Comparison of ENCODE assay signal across 15 cellular contexts in the genomic region with DNA sequence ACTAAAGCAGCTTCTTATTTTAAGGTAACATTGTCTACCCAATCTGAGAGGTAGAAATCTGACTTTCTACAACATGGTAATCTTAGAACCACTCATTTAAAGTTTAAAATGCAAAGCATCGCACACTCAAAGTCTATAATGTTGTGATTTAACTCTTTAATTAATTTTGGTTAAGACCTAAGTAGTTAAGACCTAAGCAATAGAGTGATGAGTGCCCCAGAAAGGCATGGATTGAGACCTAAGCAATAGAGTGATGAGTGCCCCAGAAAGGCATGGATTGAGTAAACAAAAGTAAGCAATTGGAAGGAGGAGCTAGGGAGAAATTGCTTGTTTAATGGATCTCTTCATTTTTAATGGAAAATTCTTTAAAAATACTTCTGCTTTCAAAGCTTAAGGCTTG.
DNase-seq lines count a peak whose midpoint lies in the region; ATAC-seq and TF ChIP-seq lines count a peak whose summit lies in the region.
"Had no signal": no experiment of that assay in that cellular context is flagged by ENCODE, and none has a peak within 500 bp of the region (broad histone marks: within the 10 kb centered on the region; RNA-seq: fewer than 3 reads in every experiment).

No MANE protein-coding gene starts in this region.

- BruUV-seq in Calu3 (replicated peaks; lab: Mats Ljungman, UMichigan): no TSS peak

- TF ChIP-seq CTCF in Calu3 (IDR thresholded peaks at IDR 0.05; ENCODE audit: unreplicated experiment) (no peak), nephron progenitor cell (IDR thresholded peaks at IDR 0.05) (no peak)

- H3K9me3 Mint-ChIP-seq in Calu3 (ENCODE audit: low read depth, unreplicated experiment) (no peaks in the 10 kb centered on the region), nephron progenitor cell (no peaks in the 10 kb centered on the region)
- peaks cover 0 to 13% of the 10 kb centered on the region in 2 donors for H3K9me3 Mint-ChIP-seq in stimulated activated naive CD8-positive, alpha-beta T cell treated with anti-CD3 and anti-CD28 coated beads, Interleukin-15, amount 100 ng/mL, for 72 hours
- H3K9me3 Mint-ChIP-seq: stimulated activated naive CD8-positive, alpha-beta T cell treated with anti-CD3 and anti-CD28 coated beads, Interleukin-15, Interleukin-2, amounts not matched to agents 100 ng/mL and 50 ng/mL, for 24 hours had no signal

- H3K4me3 Mint-ChIP-seq in Calu3 (ENCODE audit: low read depth, unreplicated experiment) (no peak overlapping the region), nephron progenitor cell (no peak overlapping the region)
- no peak overlapping the region for H3K4me3 Mint-ChIP-seq in stimulated activated naive CD8-positive, alpha-beta T cell treated with anti-CD3 and anti-CD28 coated beads, Interleukin-15, amount 100 ng/mL, for 72 hours
- H3K4me3 Mint-ChIP-seq: activated CD8-positive, alpha-beta memory T cell treated with anti-CD3 and anti-CD28 coated beads, Interleukin-2, amount 10 ng/mL, durations not matched to agents 7 days and 5 days; stimulated activated naive CD8-positive, alpha-beta T cell treated with anti-CD3 and anti-CD28 coated beads, Interleukin-15, Interleukin-2, amounts not matched to agents 100 ng/mL and 50 ng/mL, for 24 hours had no signal

- DNase-seq in Calu3: no peak
- DNase-seq in SK-MEL-5 (ENCODE audit: low read depth, low spot score): peak; percentile 79
- peak; percentile 8 for DNase-seq in dermis blood vessel endothelial cell
- DNase-seq in nephron progenitor cell: no peak
- no peak for DNase-seq in stimulated activated naive CD8-positive, alpha-beta T cell treated with anti-CD3 and anti-CD28 coated beads, Interleukin-15, amount 100 ng/mL, for 72 hours
- no peak for DNase-seq in cortex of kidney (lab: John Stamatoyannopoulos, UW)
- DNase-seq: activated CD8-positive, alpha-beta memory T cell treated with anti-CD3 and anti-CD28 coated beads, Interleukin-2, amount 10 ng/mL, durations not matched to agents 7 days and 5 days; DMS79; H7; NCI-H1436 treated with DMSO at 0.1 percent for 48 hours; NCI-H510A treated with DMSO at 0.1 percent for 48 hours; SW 1271 had no signal

- H3K27me3 Mint-ChIP-seq in Calu3 (ENCODE audit: unreplicated experiment): no peaks in the 10 kb centered on the region
- H3K27me3 Mint-ChIP-seq in nephron progenitor cell (ENCODE audit: low read depth, poor library complexity): no peaks in the 10 kb centered on the region
- H3K27me3 Mint-ChIP-seq in stimulated activated naive CD8-positive, alpha-beta T cell treated with anti-CD3 and anti-CD28 coated beads, Interleukin-15, amount 100 ng/mL, for 72 hours: no peaks in the 10 kb centered on the region
- H3K27me3 Mint-ChIP-seq: activated CD8-positive, alpha-beta memory T cell treated with anti-CD3 and anti-CD28 coated beads, Interleukin-2, amount 10 ng/mL, durations not matched to agents 7 days and 5 days; stimulated activated naive CD8-positive, alpha-beta T cell treated with anti-CD3 and anti-CD28 coated beads, Interleukin-15, Interleukin-2, amounts not matched to agents 100 ng/mL and 50 ng/mL, for 24 hours had no signal

- intact Hi-C loops in Calu3 (cut with micrococcal nuclease; ENCODE audit: unreplicated experiment): no loop called here

- in situ Hi-C loops in SK-MEL-5 (cut with HindIII; ENCODE audit: low pct_unique_long_range_greater_than_20kb, low sequenced_read_pairs): no loop called here

- peaks cover 53% of the 10 kb centered on the region for H3K4me1 Mint-ChIP-seq in Calu3 (ENCODE audit: low read depth, unreplicated experiment)
- H3K4me1 Mint-ChIP-seq in nephron progenitor cell: peaks cover 11% of the 10 kb centered on the region
- peaks cover 29% of the 10 kb centered on the region for H3K4me1 Mint-ChIP-seq in stimulated activated naive CD8-positive, alpha-beta T cell treated with anti-CD3 and anti-CD28 coated beads, Interleukin-15, amount 100 ng/mL, for 72 hours

- peak overlapping the region; percentile 70 for H3K27ac Mint-ChIP-seq in Calu3 (ENCODE audit: unreplicated experiment)
- H3K27ac Mint-ChIP-seq in nephron progenitor cell: peak overlapping the region; percentile 65
- no peak overlapping the region for H3K27ac Mint-ChIP-seq in stimulated activated naive CD8-positive, alpha-beta T cell treated with anti-CD3 and anti-CD28 coated beads, Interleukin-15, amount 100 ng/mL, for 72 hours
- H3K27ac Mint-ChIP-seq: activated CD8-positive, alpha-beta memory T cell treated with anti-CD3 and anti-CD28 coated beads, Interleukin-2, amount 10 ng/mL, durations not matched to agents 7 days and 5 days; stimulated activated naive CD8-positive, alpha-beta T cell treated with anti-CD3 and anti-CD28 coated beads, Interleukin-15, Interleukin-2, amounts not matched to agents 100 ng/mL and 50 ng/mL, for 24 hours had no signal

- CTCF ChIA-PET in Calu3 (lab: Charles Lee): interaction anchor here (1.0 kb wide), 1 partner anchor 53 kb away, joined by 3 read pairs; no protein-coding TSS in a partner anchor

- H3K36me3 Mint-ChIP-seq in Calu3 (ENCODE audit: insufficient read depth, unreplicated experiment) (peaks cover 13% of the 10 kb centered on the region), nephron progenitor cell (ENCODE audit: low read depth) (peaks cover 93% of the 10 kb centered on the region)

- ATAC-seq in stimulated activated naive CD8-positive, alpha-beta T cell treated with anti-CD3 and anti-CD28 coated beads, Interleukin-15, amount 100 ng/mL, for 72 hours: no peak
- ATAC-seq in GM19467 (IDR thresholded peaks at IDR 0.05; ENCODE audit: unreplicated experiment) (no peak), HG03457 (IDR thresholded peaks at IDR 0.05; ENCODE audit: unreplicated experiment) (no peak)
- ATAC-seq: activated CD8-positive, alpha-beta memory T cell treated with anti-CD3 and anti-CD28 coated beads, Interleukin-2, amount 10 ng/mL, durations not matched to agents 7 days and 5 days had no signal

Comparison
In these comparisons a context has a peak if more than half of its experiments do, and no peak if none do; other contexts are left out.
1. DNase-seq: peak in SK-MEL-5 (single experiment) and dermis blood vessel endothelial cell (single experiment); none in Calu3 (single experiment), nephron progenitor cell (single experiment), stimulated activated naive CD8-positive, alpha-beta T cell treated with anti-CD3 and anti-CD28 coated beads, Interleukin-15, amount 100 ng/mL, for 72 hours (0 of 2) and cortex of kidney (single experiment).
2. H3K27ac Mint-ChIP-seq: peak in Calu3 (single experiment) and nephron progenitor cell (single experiment); none in stimulated activated naive CD8-positive, alpha-beta T cell treated with anti-CD3 and anti-CD28 coated beads, Interleukin-15, amount 100 ng/mL, for 72 hours (0 of 2).